8 cellular contexts compared by ENCODE assay signal in genomic region chr7:100272538-100272902, GRCh38. TPM values are rescaled to one million over a fixed set of nuclear protein-coding genes. Genes with fewer than 3 reads are reported as not detected.
DNase-seq lines count a peak whose midpoint lies in the region; ATAC-seq, FAIRE-seq and TF ChIP-seq lines count a peak whose summit lies in the region.
"Not testable (repeated sequence)": the region's sequence is repeated elsewhere in the genome, so short reads cannot be mapped to it uniquely, and the experiment has no call there.

No MANE protein-coding gene starts in this region.

- H3K27ac ChIP-seq in DND-41 (ENCODE audit: low read length) (peak overlapping the region; percentile 69), rectal smooth muscle tissue (ENCODE audit: low read depth, low read length) (peak overlapping the region; percentile 32)
- not testable (repeated sequence) for H3K27ac ChIP-seq in Karpas-422 (ENCODE audit: low read length); K562 (ENCODE audit: extremely low read depth, low read depth, low read length); mesenchymal stem cell (ENCODE audit: low read length, poor library complexity, severe bottlenecking); upper lobe of right lung

- H3K4me3 ChIP-seq in DND-41 (ENCODE audit: low read depth in 1 of 2, low read length in 2 of 2) (peak overlapping the region; percentile 55 to 69; a peak in 3 of 4 replicates), Karpas-422 (ENCODE audit: low read length) (peak overlapping the region; percentile 62; the same call in 1 of the 2 replicates), K562 (peak overlapping the region; percentile 60), fibroblast of mammary gland (ENCODE audit: control insufficient read depth, low read depth, low read length) (peak overlapping the region; percentile 49), mesenchymal stem cell (ENCODE audit: insufficient read depth in 1 of 2, low read depth in 1 of 2, low read length in 2 of 2) (peak overlapping the region; percentile 75 to 81), rectal smooth muscle tissue (ENCODE audit: low read length) (peak overlapping the region; percentile 70), upper lobe of right lung (peak overlapping the region; percentile 67)

- peak overlapping the region; percentile 76 for H4K8ac ChIP-seq in mesenchymal stem cell (ENCODE audit: low read length)

- not testable (repeated sequence) for H3K9me3 Mint-ChIP-seq in activated CD4-positive, alpha-beta T cell treated with anti-CD3 and anti-CD28 coated beads for 36 hours (ENCODE audit: low read depth)

- H3K79me2 ChIP-seq in DND-41 (ENCODE audit: insufficient read depth, low read length) = peaks cover 38% of the 10 kb centered on the region
- H3K79me2 ChIP-seq in Karpas-422 (ENCODE audit: low read length); K562 (ENCODE audit: control insufficient read depth, insufficient read depth, low read length): not testable (repeated sequence)

- not testable (repeated sequence) for H2BK12ac ChIP-seq in mesenchymal stem cell (ENCODE audit: low read length in 2 of 2)

- H2BK120ac ChIP-seq in mesenchymal stem cell (ENCODE audit: low read depth, low read length) = not testable (repeated sequence)

- H3K36me3 Mint-ChIP-seq in activated CD4-positive, alpha-beta T cell treated with anti-CD3 and anti-CD28 coated beads for 36 hours (ENCODE audit: low read depth) = not testable (repeated sequence)

- H2AFZ ChIP-seq in DND-41 (ENCODE audit: low read depth, low read length) (peak overlapping the region; percentile 90), K562 (ENCODE audit: low read depth, low read length) (peak overlapping the region; percentile 96)
- H2AFZ ChIP-seq in Karpas-422 (ENCODE audit: low read length); mesenchymal stem cell (ENCODE audit: low read depth, low read length): not testable (repeated sequence)

- H3K27ac Mint-ChIP-seq in activated CD4-positive, alpha-beta T cell treated with anti-CD3 and anti-CD28 coated beads for 36 hours = peak overlapping the region; percentile 47

- H3K4me1 Mint-ChIP-seq in activated CD4-positive, alpha-beta T cell treated with anti-CD3 and anti-CD28 coated beads for 36 hours = peaks cover 13% of the 10 kb centered on the region

- H3K9me3 ChIP-seq in DND-41 (ENCODE audit: insufficient read depth, low read length, severe bottlenecking); Karpas-422 (ENCODE audit: low read length); K562 (replicated peaks; ENCODE audit: control insufficient read depth, insufficient read depth, low read depth, low read length); mesenchymal stem cell (ENCODE audit: control insufficient read depth, low read length); upper lobe of right lung: not testable (repeated sequence)

- not testable (repeated sequence) for H3K23ac ChIP-seq in mesenchymal stem cell (ENCODE audit: low read length in 2 of 2)

- H3K4me1 ChIP-seq in DND-41 (ENCODE audit: insufficient read depth, low read length) (peaks cover 19% of the 10 kb centered on the region), K562 (replicated peaks in 1 of 2; ENCODE audit: control insufficient read depth in 2 of 2, insufficient read depth in 2 of 2, low read length in 2 of 2) (peaks cover 16 to 37% of the 10 kb centered on the region in 2 experiments), mesenchymal stem cell (ENCODE audit: control insufficient read depth, insufficient read depth, low read depth, low read length) (peaks cover 13% of the 10 kb centered on the region)
- not testable (repeated sequence) for H3K4me1 ChIP-seq in Karpas-422 (ENCODE audit: low read length); rectal smooth muscle tissue (ENCODE audit: control insufficient read depth, insufficient read depth, low read length); upper lobe of right lung

- POLR2A ChIA-PET in activated CD4-positive, alpha-beta T cell treated with anti-CD3 and anti-CD28 coated beads for 36 hours (lab: Charles Lee) = interaction anchor here (0.6 kb wide), 2 partner anchors 289 to 352 kb away, joined by 3 read pairs; no protein-coding TSS in a partner anchor
- POLR2A ChIA-PET in K562 (lab: Yijun Ruan, JAX) = interaction anchor here (0.6 to 1.1 kb wide), 3 partner anchors 106 to 157 kb away, joined by 3 to 5 read pairs (median 4); partner anchors contain the start of gene MBLAC1

- peak overlapping the region; percentile 73 for H3K9ac ChIP-seq in DND-41 (ENCODE audit: low read depth, low read length)
- peak overlapping the region; percentile 53 for H3K9ac ChIP-seq in Karpas-422 (ENCODE audit: low read length)
- H3K9ac ChIP-seq in K562 (ENCODE audit: insufficient read depth in 1 of 2, low read depth in 2 of 2, low read length in 2 of 2) = peak overlapping the region; percentile 51 to 93; a peak in 3 of 4 replicates
- H3K9ac ChIP-seq in mesenchymal stem cell (ENCODE audit: low read length) = peak overlapping the region; percentile 76
- H3K9ac ChIP-seq in rectal smooth muscle tissue (ENCODE audit: low read length) = not testable (repeated sequence)

- H3K14ac ChIP-seq in mesenchymal stem cell (ENCODE audit: low read length in 2 of 2) = not testable (repeated sequence)

- peak overlapping the region; percentile 77 for H3K4me2 ChIP-seq in DND-41 (ENCODE audit: insufficient read depth, low read length)
- peak overlapping the region; percentile 66 for H3K4me2 ChIP-seq in Karpas-422 (ENCODE audit: low read depth, low read length, poor library complexity, severe bottlenecking)
- peak overlapping the region; percentile 80 for H3K4me2 ChIP-seq in K562 (ENCODE audit: insufficient read depth, low read length)
- H3K4me2 ChIP-seq in mesenchymal stem cell (ENCODE audit: low read length, poor library complexity, severe bottlenecking) = peak overlapping the region; percentile 97

- not testable (repeated sequence) for H3K27me3 ChIP-seq in DND-41 (ENCODE audit: insufficient read depth, low read length, poor library complexity); Karpas-422 (ENCODE audit: low read length); K562 (ENCODE audit: control insufficient read depth in 2 of 2, insufficient read depth in 2 of 2, low read length in 2 of 2); mesenchymal stem cell (ENCODE audit: control insufficient read depth in 1 of 2, insufficient read depth in 1 of 2, low read length in 2 of 2); rectal smooth muscle tissue (ENCODE audit: control insufficient read depth, insufficient read depth, low read length); upper lobe of right lung

- not testable (repeated sequence) for H3K79me1 ChIP-seq in mesenchymal stem cell (replicated peaks; ENCODE audit: low read length, poor library complexity, severe bottlenecking)

- CTCF ChIA-PET in activated CD4-positive, alpha-beta T cell treated with anti-CD3 and anti-CD28 coated beads for 36 hours (lab: Charles Lee) = interaction anchor here (0.7 to 1.1 kb wide), 2 partner anchors 140 to 251 kb away, joined by 3 to 7 read pairs; no protein-coding TSS in a partner anchor
- CTCF ChIA-PET in K562 (lab: Yijun Ruan, JAX; ENCODE audit: low intra/inter-chr PET ratio) = not testable (repeated sequence)

- H3K36me3 ChIP-seq in DND-41 (ENCODE audit: insufficient read depth, low read length); Karpas-422 (ENCODE audit: insufficient read depth, low read length); K562 (ENCODE audit: control insufficient read depth, insufficient read depth, low read length); mesenchymal stem cell (ENCODE audit: control insufficient read depth in 1 of 2, insufficient read depth in 2 of 2, low read depth in 1 of 2, low read length in 2 of 2); rectal smooth muscle tissue (ENCODE audit: control insufficient read depth, insufficient read depth, low read length); upper lobe of right lung: not testable (repeated sequence)

- 63% methylated on average over 10 of the region's 11 CpGs for WGBS in K562 (ENCODE audit: insufficient coverage, low coverage, missing lambda C conversion rate)
- WGBS in mesenchymal stem cell = 36% methylated on average over 9 of the region's 11 CpGs

- not testable (repeated sequence) for H3K9me2 ChIP-seq in Karpas-422 (replicated peaks; ENCODE audit: insufficient read depth, low read length)

- FAIRE-seq in K562 (lab: Jason Lieb, UNC) = not testable (repeated sequence)

- not testable (repeated sequence) for H2BK15ac ChIP-seq in mesenchymal stem cell (ENCODE audit: low read depth, poor library complexity, severe bottlenecking)

- not testable (repeated sequence) for H4K91ac ChIP-seq in mesenchymal stem cell (ENCODE audit: low read length)

- not testable (repeated sequence) for ATAC-seq in DND-41 (ENCODE audit: insufficient read depth, low read depth); activated CD4-positive, alpha-beta T cell treated with anti-CD3 and anti-CD28 coated beads for 36 hours; K562; upper lobe of right lung

- H3K27me3 Mint-ChIP-seq in activated CD4-positive, alpha-beta T cell treated with anti-CD3 and anti-CD28 coated beads for 36 hours = not testable (repeated sequence)

- TF ChIP-seq RAD21 in K562 (CRISPR knock-in tag; conservative IDR thresholded peaks at IDR 0.05 in 1 of 2, IDR thresholded peaks at IDR 0.05 in 1 of 2) = not testable (repeated sequence)

- H2BK5ac ChIP-seq in mesenchymal stem cell (ENCODE audit: low read depth, low read length, poor library complexity, severe bottlenecking) = not testable (repeated sequence)

- H3K18ac ChIP-seq in mesenchymal stem cell (ENCODE audit: low read depth in 1 of 2, low read length in 2 of 2) = peak overlapping the region in 1 of 2 experiments; percentile 12

- peak overlapping the region; percentile 65 for H3K4me3 Mint-ChIP-seq in activated CD4-positive, alpha-beta T cell treated with anti-CD3 and anti-CD28 coated beads for 36 hours

- peak overlapping the region in 1 of 2 experiments; percentile 28 for H3K4ac ChIP-seq in mesenchymal stem cell (ENCODE audit: low read depth in 1 of 2, low read length in 2 of 2)

- BruUV-seq in K562 (replicated peaks; lab: Mats Ljungman, UMichigan) = not testable (repeated sequence)

- peaks cover 17% of the 10 kb centered on the region; the same call in 1 of the 2 replicates for H4K20me1 ChIP-seq in DND-41 (ENCODE audit: insufficient read depth, low read length)
- H4K20me1 ChIP-seq in Karpas-422 (ENCODE audit: insufficient read depth, low read depth, low read length); K562 (replicated peaks; ENCODE audit: control insufficient read depth, insufficient read depth, low read length): not testable (repeated sequence)

- not testable (repeated sequence) for DNase-seq in DND-41; Karpas-422; activated CD4-positive, alpha-beta T cell treated with anti-CD3 and anti-CD28 coated beads for 36 hours; K562 (ENCODE audit: extremely low read depth in 1 of 4, low spot score in 3 of 4); fibroblast of mammary gland (ENCODE audit: low read depth); mesenchymal stem cell; upper lobe of right lung

- intact Hi-C loops in activated CD4-positive, alpha-beta T cell treated with anti-CD3 and anti-CD28 coated beads for 36 hours (cut with DNase I, micrococcal nuclease) = loop anchor here in 1 of 2 experiments (1.0 kb wide), 2 partner anchors 124 to 140 kb away; partner anchors contain the start of gene LAMTOR4
- intact Hi-C loops in K562 (cut with micrococcal nuclease) = loop anchor here (5.0 kb wide), 1 partner anchor 115 kb away; the partner anchor contains the start of gene TRAPPC14
- intact Hi-C loops in upper lobe of right lung (cut with DNase I) = not testable (repeated sequence)

- not testable (repeated sequence) for TF ChIP-seq POLR2A in K562 (conservative IDR thresholded peaks at IDR 0.05)

- not testable (repeated sequence) for H3K9me1 ChIP-seq in K562 (ENCODE audit: control insufficient read depth, insufficient read depth, low read length)

- not testable (repeated sequence) for TF ChIP-seq CTCF in DND-41 (IDR thresholded peaks at IDR 0.05; ENCODE audit: borderline replicate concordance, extremely low read depth, low read length, poor library complexity, severe bottlenecking); K562 (IDR thresholded peaks at IDR 0.05 in 2 of 3, conservative IDR thresholded peaks at IDR 0.05 in 1 of 3; ENCODE audit: insufficient read depth in 2 of 3, low read depth in 1 of 3, low read length in 3 of 3); fibroblast of mammary gland (conservative IDR thresholded peaks at IDR 0.05; ENCODE audit: control insufficient read depth, insufficient read depth, low read depth, low read length); upper lobe of right lung (IDR thresholded peaks at IDR 0.05)

- in situ Hi-C loops in K562 (cut with MboI) = not testable (repeated sequence)

- H2AK5ac ChIP-seq in mesenchymal stem cell (ENCODE audit: low read length, severe bottlenecking) = not testable (repeated sequence)

- TF ChIP-seq EP300 in K562 (IDR thresholded peaks at IDR 0.05; ENCODE audit: low read length) = not testable (repeated sequence)

RNA-seq across cellular contexts. Expression of gene SPDYE3, which starts 35.0 kb away (rescaled TPM):
- not detected in 2 replicates for total RNA-seq in Karpas-422 (2014; rRNA removed; shearing (Covaris generic); ENCODE audit: low replicate concordance)
- total RNA-seq in activated CD4-positive, alpha-beta T cell treated with anti-CD3 and anti-CD28 coated beads for 36 hours = not detected
- total RNA-seq in K562 (2011; cell fraction: chromatin; rRNA removed; ENCODE audit: low replicate concordance) = 0.21 and 0.53 TPM in 2 replicates
- total RNA-seq in K562 (2011; cell fraction: nucleolus; rRNA removed) = not detected in 2 replicates
- total RNA-seq in K562 (2011; cell fraction: nucleoplasm; rRNA removed) = not detected in 2 replicates
- total RNA-seq in K562 (2014; rRNA removed) = not detected in 2 replicates
- not detected in 2 replicates for total RNA-seq in K562 (2014; rRNA removed; fragmentation: Illumina TruSeq; extraction: Trizol)
- not detected in 2 replicates for total RNA-seq in K562 (2015; rRNA removed; fragmentation: Illumina TruSeq; extraction: Trizol)
- not detected in 2 replicates for total RNA-seq in K562 (2021)
- 0.04 TPM in 1 of 2 replicates, not detected in the other for polyA plus RNA-seq in K562 (2011; rRNA removed)
- polyA plus RNA-seq in K562 (2011; cell fraction: cytosol; rRNA removed) = not detected in 2 replicates
- not detected in 2 replicates for polyA plus RNA-seq in K562 (2011; cell fraction: nucleus; rRNA removed)
- polyA plus RNA-seq in K562 (2012) = 6.0 and 10.3 TPM in 2 replicates
- not detected in 2 replicates for polyA plus RNA-seq in K562 (2014; fragmentation: Illumina TruSeq; extraction: Trizol)
- polyA plus RNA-seq in K562 (2014; fragmentation: Nextera tagmentation; extraction: Ambion mirVana) = 1 to 10 TPM; 1.2 to 3.3 TPM
- polyA plus RNA-seq in K562 (2014; rRNA removed) = not detected in 2 replicates
- polyA minus RNA-seq in K562 (2011; rRNA and poly(A)+ RNA removed) = not detected in 2 replicates
- polyA minus RNA-seq in K562 (2011; cell fraction: cytosol; rRNA and poly(A)+ RNA removed) = not detected in 2 replicates
- polyA minus RNA-seq in K562 (2011; cell fraction: nucleus; rRNA and poly(A)+ RNA removed) = not detected in 2 replicates
- not detected for polyA plus RNA-seq in mesenchymal stem cell (2013, experiment 1 of 2)
- not detected for polyA plus RNA-seq in mesenchymal stem cell (2013, experiment 2 of 2)
- total RNA-seq in upper lobe of right lung = not detected

RNA-seq across cellular contexts. Expression of gene PVRIG, which starts 52.8 kb away (rescaled TPM):
- 1.6 and 2.7 TPM in 2 replicates for total RNA-seq in Karpas-422 (2014; rRNA removed; shearing (Covaris generic); ENCODE audit: low replicate concordance)
- 10 to 100 TPM; 26.9 to 27.7 TPM for total RNA-seq in activated CD4-positive, alpha-beta T cell treated with anti-CD3 and anti-CD28 coated beads for 36 hours
- 0.67 TPM in 1 of 2 replicates, not detected in the other for total RNA-seq in K562 (2011; cell fraction: chromatin; rRNA removed; ENCODE audit: low replicate concordance)
- total RNA-seq in K562 (2011; cell fraction: nucleolus; rRNA removed) = not detected in 2 replicates
- not detected in 2 replicates for total RNA-seq in K562 (2011; cell fraction: nucleoplasm; rRNA removed)
- total RNA-seq in K562 (2014; rRNA removed) (not detected in 2 replicates), K562 (2014; rRNA removed; fragmentation: Illumina TruSeq; extraction: Trizol) (not detected in 2 replicates), K562 (2015; rRNA removed; fragmentation: Illumina TruSeq; extraction: Trizol) (not detected in 2 replicates), K562 (2021) (0.64 TPM in 1 of 2 replicates, not detected in the other), upper lobe of right lung (1.4 TPM)
- polyA plus RNA-seq in K562 (2011; rRNA removed) (not detected in 2 replicates), K562 (2014; fragmentation: Illumina TruSeq; extraction: Trizol) (not detected in 2 replicates), K562 (2014; fragmentation: Nextera tagmentation; extraction: Ambion mirVana) (not detected), K562 (2014; rRNA removed) (0.16 TPM in 1 of 2 replicates, not detected in the other)
- polyA plus RNA-seq in K562 (2011; cell fraction: cytosol; rRNA removed) = 0.06 TPM in 1 of 2 replicates, not detected in the other
- polyA plus RNA-seq in K562 (2011; cell fraction: nucleus; rRNA removed) = not detected in 2 replicates
- 0.40 and 1.0 TPM in 2 replicates for polyA plus RNA-seq in K562 (2012)
- not detected in 2 replicates for polyA minus RNA-seq in K562 (2011; rRNA and poly(A)+ RNA removed)
- polyA minus RNA-seq in K562 (2011; cell fraction: cytosol; rRNA and poly(A)+ RNA removed) = not detected in 2 replicates
- polyA minus RNA-seq in K562 (2011; cell fraction: nucleus; rRNA and poly(A)+ RNA removed) = not detected in 2 replicates
- polyA plus RNA-seq in mesenchymal stem cell (2013, experiment 1 of 2) = not detected
- not detected for polyA plus RNA-seq in mesenchymal stem cell (2013, experiment 2 of 2)
